Comparison of ENCODE assay signal across 9 cellular contexts in genomic region chrX:40749874-40750273, GRCh38. TPM values are rescaled to one million over a fixed set of nuclear protein-coding genes. Genes with fewer than 3 reads are reported as not detected.
A peak's percentile ranks its signal among the peaks of the same experiment; 100 is the strongest.
DNase-seq lines count a peak whose midpoint lies in the region; ATAC-seq and TF ChIP-seq lines count a peak whose summit lies in the region.
"Had no signal": no experiment of that assay in that cellular context is flagged by ENCODE, and none has a peak within 500 bp of the region (broad histone marks: within the 10 kb centered on the region; RNA-seq: fewer than 3 reads in every experiment).

No MANE protein-coding gene starts in this region.

- POLR2A ChIA-PET in activated CD4-positive, alpha-beta T cell treated with anti-CD3 and anti-CD28 coated beads for 36 hours (lab: Charles Lee): no interaction called here

- H3K27me3 Mint-ChIP-seq in activated CD4-positive, alpha-beta T cell treated with anti-CD3 and anti-CD28 coated beads for 36 hours: no peaks in the 10 kb centered on the region
- H3K27me3 Mint-ChIP-seq in chondrocyte (ENCODE audit: low read depth): no peaks in the 10 kb centered on the region
- no peaks in the 10 kb centered on the region for H3K27me3 Mint-ChIP-seq in stimulated activated memory B cell treated with anti-CD40 and anti-IgM and Interleukin-4, amounts not matched to agents 10 μg/mL and 1 μg/mL and 100 μg/mL, for 72 hours

- no peaks in the 10 kb centered on the region for H3K9me3 ChIP-seq in MG63
- H3K9me3 ChIP-seq: Peyer's patch had no signal

- CTCF ChIA-PET in activated CD4-positive, alpha-beta T cell treated with anti-CD3 and anti-CD28 coated beads for 36 hours (lab: Charles Lee): interaction anchor here (1.8 kb wide), 1 partner anchor 10 kb away, joined by 10 read pairs; no protein-coding TSS in a partner anchor

- no peak for TF ChIP-seq CTCF in chondrocyte (IDR thresholded peaks at IDR 0.05)

- H3K27me3 ChIP-seq in MG63: no peaks in the 10 kb centered on the region
- H3K27me3 ChIP-seq: Peyer's patch had no signal

- peak overlapping the region; percentile 16 for H3K27ac Mint-ChIP-seq in activated CD4-positive, alpha-beta T cell treated with anti-CD3 and anti-CD28 coated beads for 36 hours
- H3K27ac Mint-ChIP-seq in chondrocyte (ENCODE audit: unreplicated experiment): peak overlapping the region; percentile 81
- H3K27ac Mint-ChIP-seq in stimulated activated memory B cell treated with anti-CD40 and anti-IgM and Interleukin-4, amounts not matched to agents 10 μg/mL and 1 μg/mL and 100 μg/mL, for 72 hours: peak overlapping the region; percentile 70

- H3K9me3 Mint-ChIP-seq in activated CD4-positive, alpha-beta T cell treated with anti-CD3 and anti-CD28 coated beads for 36 hours (ENCODE audit: low read depth): peaks cover 6% of the 10 kb centered on the region
- peaks cover 43% of the 10 kb centered on the region for H3K9me3 Mint-ChIP-seq in chondrocyte (ENCODE audit: low read depth)
- no peaks in the 10 kb centered on the region for H3K9me3 Mint-ChIP-seq in stimulated activated memory B cell treated with anti-CD40 and anti-IgM and Interleukin-4, amounts not matched to agents 10 μg/mL and 1 μg/mL and 100 μg/mL, for 72 hours

- DNase-seq in activated CD4-positive, alpha-beta T cell treated with anti-CD3 and anti-CD28 coated beads for 36 hours: no peak
- no peak for DNase-seq in activated CD4-positive, alpha-beta T cell treated with anti-CD3 and anti-CD28 coated beads, Interleukin-2, amount 50 U/mL, for 48 hours
- DNase-seq in chondrocyte (ENCODE audit: low spot score) (no peak), Ammon's horn (ENCODE audit: low spot score) (no peak), MG63 (no peak)
- DNase-seq in stimulated activated CD4-positive, alpha-beta T cell treated with anti-CD3 and anti-CD28 coated beads, Interleukin-4, amount 100 ng/mL, for 24 hours: no peak

- no peaks in the 10 kb centered on the region for H3K36me3 Mint-ChIP-seq in activated CD4-positive, alpha-beta T cell treated with anti-CD3 and anti-CD28 coated beads for 36 hours (ENCODE audit: low read depth)
- peaks cover 3% of the 10 kb centered on the region for H3K36me3 Mint-ChIP-seq in chondrocyte (ENCODE audit: low read depth)
- H3K36me3 Mint-ChIP-seq in stimulated activated memory B cell treated with anti-CD40 and anti-IgM and Interleukin-4, amounts not matched to agents 10 μg/mL and 1 μg/mL and 100 μg/mL, for 72 hours: no peaks in the 10 kb centered on the region

- intact Hi-C loops in activated CD4-positive, alpha-beta T cell treated with anti-CD3 and anti-CD28 coated beads for 36 hours (cut with DNase I, micrococcal nuclease): no loop called here

- peak; percentile 33 for ATAC-seq in activated CD4-positive, alpha-beta T cell treated with anti-CD3 and anti-CD28 coated beads for 36 hours
- ATAC-seq in HG02885 (IDR thresholded peaks at IDR 0.05; ENCODE audit: poor library complexity, unreplicated experiment): peak; percentile 50
- peak; percentile 87 for ATAC-seq in stimulated activated memory B cell treated with anti-CD40 and anti-IgM and Interleukin-4, amounts not matched to agents 10 μg/mL and 1 μg/mL and 100 μg/mL, for 72 hours

- H3K4me3 ChIP-seq in MG63: no peak overlapping the region
- H3K4me3 ChIP-seq: Peyer's patch had no signal

- H3K36me3 ChIP-seq in MG63: no peaks in the 10 kb centered on the region
- H3K36me3 ChIP-seq: Peyer's patch had no signal

- peaks cover 15% of the 10 kb centered on the region for H3K4me1 Mint-ChIP-seq in activated CD4-positive, alpha-beta T cell treated with anti-CD3 and anti-CD28 coated beads for 36 hours
- peaks cover 15% of the 10 kb centered on the region for H3K4me1 Mint-ChIP-seq in chondrocyte (ENCODE audit: low read depth)
- H3K4me1 Mint-ChIP-seq in stimulated activated memory B cell treated with anti-CD40 and anti-IgM and Interleukin-4, amounts not matched to agents 10 μg/mL and 1 μg/mL and 100 μg/mL, for 72 hours: peaks cover 22% of the 10 kb centered on the region

- H3K4me3 Mint-ChIP-seq in activated CD4-positive, alpha-beta T cell treated with anti-CD3 and anti-CD28 coated beads for 36 hours: no peak overlapping the region
- no peak overlapping the region for H3K4me3 Mint-ChIP-seq in chondrocyte (ENCODE audit: unreplicated experiment)
- H3K4me3 Mint-ChIP-seq in stimulated activated memory B cell treated with anti-CD40 and anti-IgM and Interleukin-4, amounts not matched to agents 10 μg/mL and 1 μg/mL and 100 μg/mL, for 72 hours: no peak overlapping the region

RNA-seq across cellular contexts. Expression of gene MED14, which starts 14.5 kb away (rescaled TPM):
- 10 to 100 TPM; 51.0 to 60.1 TPM for total RNA-seq in activated CD4-positive, alpha-beta T cell treated with anti-CD3 and anti-CD28 coated beads for 36 hours
- total RNA-seq in chondrocyte: 53.0 to 69.3 TPM (median 62.9 TPM) in 3 replicates
- total RNA-seq in MG63 (2014; rRNA removed; shearing (Covaris generic); ENCODE audit: low replicate concordance): 4.5 and 25.9 TPM in 2 replicates

Comparison
In these comparisons a context has a peak if more than half of its experiments do, and no peak if none do; other contexts are left out.
1. ATAC-seq: peak in every context shown above with its lines; median percentile 87 in stimulated activated memory B cell treated with anti-CD40 and anti-IgM and Interleukin-4, amounts not matched to agents 10 μg/mL and 1 μg/mL and 100 μg/mL, for 72 hours; 50 in HG02885; 33 in activated CD4-positive, alpha-beta T cell treated with anti-CD3 and anti-CD28 coated beads for 36 hours.
2. H3K27ac Mint-ChIP-seq: peak in every context shown above with its lines; median percentile 81 in chondrocyte; 70 in stimulated activated memory B cell treated with anti-CD40 and anti-IgM and Interleukin-4, amounts not matched to agents 10 μg/mL and 1 μg/mL and 100 μg/mL, for 72 hours; 16 in activated CD4-positive, alpha-beta T cell treated with anti-CD3 and anti-CD28 coated beads for 36 hours.